Comparison of ENCODE assay signal across 13 cellular contexts in the genomic region with DNA sequence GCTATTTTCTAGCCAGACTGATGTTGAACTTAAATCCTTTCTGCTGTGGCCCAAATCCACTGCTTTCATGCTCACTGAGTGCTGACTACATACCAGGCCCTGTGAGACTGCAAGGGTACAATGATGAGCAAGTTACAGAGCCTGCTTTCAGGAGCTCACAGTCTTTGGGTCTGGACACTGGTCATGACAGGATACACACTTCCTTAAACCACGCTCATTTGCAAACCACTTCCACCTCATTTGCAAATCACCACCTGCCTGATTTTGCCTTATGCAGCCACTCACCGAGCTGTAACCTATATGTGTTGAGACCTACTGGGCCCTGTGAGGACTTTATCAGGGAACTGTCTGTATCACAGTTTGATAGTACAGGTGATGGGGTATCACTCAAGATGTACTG. TPM values are rescaled to one million over a fixed set of nuclear protein-coding genes. Genes with fewer than 3 reads are reported as not detected.
DNase-seq lines count a peak whose midpoint lies in the region; ATAC-seq and TF ChIP-seq lines count a peak whose summit lies in the region.
"Had no signal": no experiment of that assay in that cellular context is flagged by ENCODE, and none has a peak within 500 bp of the region (broad histone marks: within the 10 kb centered on the region; RNA-seq: fewer than 3 reads in every experiment).

No MANE protein-coding gene starts in this region.

- no peaks in the 10 kb centered on the region for H3K4me1 Mint-ChIP-seq in activated T-helper 2 cell treated with anti-CD3 and anti-CD28 coated beads, Interferon-gamma antibody, Interleukin-2, Interleukin-4, amounts not matched to agents 10 μg/mL and 5 μg/mL and 100 μg/mL, durations not matched to agents 14 hours and 24 hours and 36 hours (ENCODE audit: low read depth)

- H3K36me3 ChIP-seq in colonic mucosa (no peaks in the 10 kb centered on the region), left lung (peaks cover 0 to 77% of the 10 kb centered on the region in 2 donors)
- H3K36me3 ChIP-seq: BE2C had no signal

- H3K9me3 Mint-ChIP-seq in activated T-helper 2 cell treated with anti-CD3 and anti-CD28 coated beads, Interferon-gamma antibody, Interleukin-2, Interleukin-4, amounts not matched to agents 10 μg/mL and 5 μg/mL and 100 μg/mL, durations not matched to agents 14 hours and 24 hours and 36 hours, result no peaks in the 10 kb centered on the region
- H3K9me3 Mint-ChIP-seq: T-helper 1 cell treated with Interleukin-12 subunit alpha and Interleukin-12 subunit beta and Interleukin-4 antibody, amounts not matched to agents 30 μg/mL and 1 μg/mL, for 36 hours had no signal

- no peak overlapping the region for H3K4me3 ChIP-seq in colonic mucosa
- no peak overlapping the region for H3K4me3 ChIP-seq in left lung
- H3K4me3 ChIP-seq: ascending aorta had no signal

- no peak for TF ChIP-seq CTCF in colonic mucosa (IDR thresholded peaks at IDR 0.05)
- TF ChIP-seq CTCF in left lung (IDR thresholded peaks at IDR 0.05), result no peak

- no peaks in the 10 kb centered on the region for H3K36me3 Mint-ChIP-seq in activated T-helper 2 cell treated with anti-CD3 and anti-CD28 coated beads, Interferon-gamma antibody, Interleukin-2, Interleukin-4, amounts not matched to agents 10 μg/mL and 5 μg/mL and 100 μg/mL, durations not matched to agents 14 hours and 24 hours and 36 hours (ENCODE audit: low read depth)

- no peak overlapping the region for H3K27ac Mint-ChIP-seq in activated T-helper 2 cell treated with anti-CD3 and anti-CD28 coated beads, Interferon-gamma antibody, Interleukin-2, Interleukin-4, amounts not matched to agents 10 μg/mL and 5 μg/mL and 100 μg/mL, durations not matched to agents 14 hours and 24 hours and 36 hours
- H3K27ac Mint-ChIP-seq: T-helper 1 cell treated with Interleukin-12 subunit alpha and Interleukin-12 subunit beta and Interleukin-4 antibody, amounts not matched to agents 30 μg/mL and 1 μg/mL, for 36 hours had no signal

- H3K4me1 ChIP-seq in colonic mucosa, result no peaks in the 10 kb centered on the region
- no peaks in the 10 kb centered on the region for H3K4me1 ChIP-seq in left lung
- H3K4me1 ChIP-seq: ascending aorta, BE2C had no signal

- H3K27me3 ChIP-seq in colonic mucosa (no peaks in the 10 kb centered on the region), left lung (no peaks in the 10 kb centered on the region)
- H3K27me3 ChIP-seq: ascending aorta had no signal

- H3K27me3 Mint-ChIP-seq in activated T-helper 2 cell treated with anti-CD3 and anti-CD28 coated beads, Interferon-gamma antibody, Interleukin-2, Interleukin-4, amounts not matched to agents 10 μg/mL and 5 μg/mL and 100 μg/mL, durations not matched to agents 14 hours and 24 hours and 36 hours (ENCODE audit: low read depth), result no peaks in the 10 kb centered on the region

- intact Hi-C loops in colonic mucosa (cut with DNase I), result no loop called here
- intact Hi-C loops in activated T-helper 2 cell treated with anti-CD3 and anti-CD28 coated beads, Interferon-gamma antibody, Interleukin-2, Interleukin-4, amounts not matched to agents 10 μg/mL and 5 μg/mL and 100 μg/mL, durations not matched to agents 14 hours and 24 hours and 36 hours (cut with micrococcal nuclease), result no loop called here
- intact Hi-C loops in left lung (cut with DNase I), result no loop called here

- DNase-seq in NCI-H526 (lab: John Stamatoyannopoulos, UW) (peak; percentile 83 to 85), colonic mucosa (no peak), left lung (no peak), NCI-H82 (lab: John Stamatoyannopoulos, UW) (no peak)
- no peak for DNase-seq in activated T-helper 2 cell treated with anti-CD3 and anti-CD28 coated beads, Interferon-gamma antibody, Interleukin-2, Interleukin-4, amounts not matched to agents 10 μg/mL and 5 μg/mL and 100 μg/mL, durations not matched to agents 14 hours and 24 hours and 36 hours (ENCODE audit: low spot score)
- DNase-seq: BE2C; GF-D8; stimulated activated naive CD8-positive, alpha-beta T cell treated with anti-CD3 and anti-CD28 coated beads, Interleukin-15, Interleukin-2, amounts not matched to agents 100 U/mL and 50 U/mL, for 24 hours had no signal

- peak; percentile 93 for ATAC-seq in GM18508 (IDR thresholded peaks at IDR 0.05; ENCODE audit: insufficient read depth, unreplicated experiment)
- ATAC-seq in GM21360 (IDR thresholded peaks at IDR 0.05; ENCODE audit: unreplicated experiment), result peak; percentile 90
- peak; percentile 88 for ATAC-seq in HG02973 (IDR thresholded peaks at IDR 0.05; ENCODE audit: unreplicated experiment)
- no peak for ATAC-seq in left lung
- ATAC-seq: stimulated activated naive CD8-positive, alpha-beta T cell treated with anti-CD3 and anti-CD28 coated beads, Interleukin-15, Interleukin-2, amounts not matched to agents 100 U/mL and 50 U/mL, for 24 hours had no signal

- H3K9me3 ChIP-seq in colonic mucosa, result no peaks in the 10 kb centered on the region
- no peaks in the 10 kb centered on the region for H3K9me3 ChIP-seq in left lung
- H3K9me3 ChIP-seq: ascending aorta, BE2C had no signal

- H3K27ac ChIP-seq in colonic mucosa, result no peak overlapping the region
- H3K27ac ChIP-seq in left lung, result no peak overlapping the region
- H3K27ac ChIP-seq: ascending aorta had no signal

- H3K4me3 Mint-ChIP-seq in activated T-helper 2 cell treated with anti-CD3 and anti-CD28 coated beads, Interferon-gamma antibody, Interleukin-2, Interleukin-4, amounts not matched to agents 10 μg/mL and 5 μg/mL and 100 μg/mL, durations not matched to agents 14 hours and 24 hours and 36 hours (ENCODE audit: low read depth), result no peak overlapping the region
- H3K4me3 Mint-ChIP-seq: T-helper 1 cell treated with Interleukin-12 subunit alpha and Interleukin-12 subunit beta and Interleukin-4 antibody, amounts not matched to agents 30 μg/mL and 1 μg/mL, for 36 hours had no signal

- no peak overlapping the region for H3K9ac ChIP-seq in colonic mucosa (ENCODE audit: low read depth in 2 of 2, low read length in 2 of 2)

RNA-seq across cellular contexts. Expression of gene LRRC58, which starts 50.2 kb away (rescaled TPM):
- total RNA-seq in colonic mucosa, result 10 to 100 TPM; 16.6 to 17.0 TPM
- 20.1 and 21.3 TPM in 2 replicates for total RNA-seq in activated T-helper 2 cell treated with anti-CD3 and anti-CD28 coated beads, Interferon-gamma antibody, Interleukin-2, Interleukin-4, amounts not matched to agents 10 μg/mL and 5 μg/mL and 100 μg/mL, durations not matched to agents 14 hours and 24 hours and 36 hours
- 10 to 100 TPM; 21.3 to 25.4 TPM for total RNA-seq in left lung

RNA-seq across cellular contexts. Expression of gene FSTL1, which starts 51.4 kb away (rescaled TPM):
- total RNA-seq in colonic mucosa (10 to 100 TPM; 20.4 to 81.8 TPM), left lung (100 to 1,000 TPM; 265 to 530 TPM)
- 0.14 and 0.16 TPM in 2 replicates for total RNA-seq in activated T-helper 2 cell treated with anti-CD3 and anti-CD28 coated beads, Interferon-gamma antibody, Interleukin-2, Interleukin-4, amounts not matched to agents 10 μg/mL and 5 μg/mL and 100 μg/mL, durations not matched to agents 14 hours and 24 hours and 36 hours

Comparison
In these comparisons a context has a peak if more than half of its experiments do, and no peak if none do; other contexts are left out.
1. DNase-seq: peak in NCI-H526 (2 of 2); none in colonic mucosa (single experiment), activated T-helper 2 cell treated with anti-CD3 and anti-CD28 coated beads, Interferon-gamma antibody, Interleukin-2, Interleukin-4, amounts not matched to agents 10 μg/mL and 5 μg/mL and 100 μg/mL, durations not matched to agents 14 hours and 24 hours and 36 hours (single experiment), left lung (0 of 2) and NCI-H82 (single experiment).
2. RNA of gene FSTL1, which starts 51.4 kb away (total RNA-seq): 265 to 530 TPM in left lung and 20.4 to 81.8 TPM in colonic mucosa; 0.14 to 0.16 TPM in activated T-helper 2 cell treated with anti-CD3 and anti-CD28 coated beads, Interferon-gamma antibody, Interleukin-2, Interleukin-4, amounts not matched to agents 10 μg/mL and 5 μg/mL and 100 μg/mL, durations not matched to agents 14 hours and 24 hours and 36 hours; every median in the first group is over 10 times any median in the second.